2 cellular contexts compared by ENCODE assay signal in genomic region chr6:47165918-47166317, GRCh38.
TF ChIP-seq lines count a peak whose summit lies in the region.

No MANE protein-coding gene starts in this region.

TF ChIP-seq in HepG2, 621 proteins besides CTCF, POLR2A, EP300 and RAD21 (continued from another document):
- no peak for TF ChIP-seq HHEX (CRISPR knock-in tag; IDR thresholded peaks at IDR 0.05)

TF ChIP-seq in SK-N-SH, 30 proteins besides CTCF, POLR2A, EP300 and RAD21 (continued from another document):
- no peak for TF ChIP-seq RXRA (IDR thresholded peaks at IDR 0.05; ENCODE audit: borderline replicate concordance, low read depth)
- no peak for TF ChIP-seq USF1 (IDR thresholded peaks at IDR 0.05; ENCODE audit: borderline replicate concordance, low read depth)
- no peak for TF ChIP-seq GATA2 (CRISPR knock-in tag; IDR thresholded peaks at IDR 0.05)
- no peak for TF ChIP-seq RCOR1 (IDR thresholded peaks at IDR 0.05; ENCODE audit: low read length)
- TF ChIP-seq GABPA (IDR thresholded peaks at IDR 0.05; ENCODE audit: low read depth), result no peak
- no peak for TF ChIP-seq ELF1 (IDR thresholded peaks at IDR 0.05)
- no peak for TF ChIP-seq REST (IDR thresholded peaks at IDR 0.05; ENCODE audit: low read depth, low read length)
- TF ChIP-seq NFIC (IDR thresholded peaks at IDR 0.05; ENCODE audit: borderline replicate concordance), result no peak
- no peak for TF ChIP-seq IRF3 (IDR thresholded peaks at IDR 0.05; ENCODE audit: low read depth, low read length)
- no peak for TF ChIP-seq FOXM1 (IDR thresholded peaks at IDR 0.05; ENCODE audit: low read depth)
- no peak for TF ChIP-seq POLR2AphosphoS5 (IDR thresholded peaks at IDR 0.05; ENCODE audit: low read depth, low read length)
- no peak for TF ChIP-seq MEF2A (IDR thresholded peaks at IDR 0.05; ENCODE audit: borderline replicate concordance, low read depth)
- TF ChIP-seq SIN3A (IDR thresholded peaks at IDR 0.05; ENCODE audit: borderline replicate concordance, low read depth, low read length), result no peak
- no peak for TF ChIP-seq MXI1 (IDR thresholded peaks at IDR 0.05; ENCODE audit: low read depth, low read length)
- TF ChIP-seq, protein P1, sequence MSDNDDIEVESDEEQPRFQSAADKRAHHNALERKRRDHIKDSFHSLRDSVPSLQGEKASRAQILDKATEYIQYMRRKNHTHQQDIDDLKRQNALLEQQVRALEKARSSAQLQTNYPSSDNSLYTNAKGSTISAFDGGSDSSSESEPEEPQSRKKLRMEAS (IDR thresholded peaks at IDR 0.05; ENCODE audit: low read depth), result no peak
- TF ChIP-seq EZH2phosphoT487 (IDR thresholded peaks at IDR 0.05; ENCODE audit: borderline replicate concordance, low read depth), result no peak
- no peak for TF ChIP-seq CHD2 (IDR thresholded peaks at IDR 0.05; ENCODE audit: low read length, partially characterized antibody)
- no peak for TF ChIP-seq RFX5 (IDR thresholded peaks at IDR 0.05; ENCODE audit: low read length)
- TF ChIP-seq FOSL2 (IDR thresholded peaks at IDR 0.05; ENCODE audit: borderline replicate concordance, low read depth), result no peak
